In the genomic region with DNA sequence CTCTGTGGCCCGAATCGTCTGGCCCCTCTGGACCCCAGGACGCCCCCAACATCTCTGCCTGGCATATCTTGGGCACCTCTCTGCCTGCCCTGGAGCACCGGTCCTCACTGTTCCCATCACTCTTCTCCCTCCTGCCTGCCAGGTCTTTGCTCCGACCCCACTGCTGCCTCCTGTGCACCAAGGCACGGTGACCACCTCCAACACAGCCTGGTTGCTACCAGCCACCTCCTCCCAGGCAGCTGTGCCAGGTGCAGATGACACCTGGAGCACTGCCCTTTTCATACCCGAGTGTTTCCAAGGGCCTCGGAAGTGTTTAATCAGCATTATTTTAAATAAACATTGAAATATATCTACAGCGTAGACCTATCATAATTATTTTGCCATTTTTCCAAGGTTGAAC, we compare ENCODE assay signal across 16 cellular contexts.
"Had no signal": no experiment of that assay in that cellular context is flagged by ENCODE, and none has a peak within 500 bp of the region (broad histone marks: within the 10 kb centered on the region; RNA-seq: fewer than 3 reads in every experiment).

No MANE protein-coding gene starts in this region.

- FAIRE-seq: bronchial epithelial cell, islet of Langerhans had no signal

- ATAC-seq: gastroesophageal sphincter; left colon; naive thymus-derived CD8-positive, alpha-beta T cell had no signal

- H3K27ac ChIP-seq: ascending aorta, gastroesophageal sphincter, thoracic aorta had no signal

- H3K4me3 ChIP-seq: ascending aorta, gastroesophageal sphincter, stomach, thoracic aorta had no signal

- H3K27me3 ChIP-seq: ascending aorta, gastroesophageal sphincter, stomach had no signal

- H3K4me3 Mint-ChIP-seq: activated CD4-positive, alpha-beta memory T cell treated with anti-CD3 and anti-CD28 coated beads, Interleukin-2, amount 10 ng/mL, durations not matched to agents 7 days and 5 days; activated naive CD4-positive, alpha-beta T cell treated with anti-CD3 and anti-CD28 coated beads, Interleukin-2, amount 10 ng/mL, durations not matched to agents 7 days and 5 days; activated T-cell treated with anti-CD3 and anti-CD28 coated beads, Interleukin-2, amount 50 U/mL, for 24 hours; naive thymus-derived CD8-positive, alpha-beta T cell had no signal

- H3K9me3 Mint-ChIP-seq: activated T-cell treated with anti-CD3 and anti-CD28 coated beads, Interleukin-2, amount 50 U/mL, for 24 hours had no signal

- DNase-seq: activated CD4-positive, alpha-beta memory T cell treated with anti-CD3 and anti-CD28 coated beads, Interleukin-2, amount 10 ng/mL, durations not matched to agents 7 days and 5 days; activated naive CD4-positive, alpha-beta T cell treated with anti-CD3 and anti-CD28 coated beads, Interleukin-2, amount 10 ng/mL, durations not matched to agents 7 days and 5 days; activated T-cell treated with anti-CD3 and anti-CD28 coated beads, Interleukin-2, amount 50 U/mL, for 24 hours; dermis blood vessel endothelial cell; erythroblast; left colon; naive thymus-derived CD8-positive, alpha-beta T cell; occipital lobe; stomach; T-helper 1 cell; T1000 had no signal

- H3K9me3 ChIP-seq: ascending aorta, gastroesophageal sphincter, stomach, thoracic aorta had no signal

- H3K27ac Mint-ChIP-seq: activated CD4-positive, alpha-beta memory T cell treated with anti-CD3 and anti-CD28 coated beads, Interleukin-2, amount 10 ng/mL, durations not matched to agents 7 days and 5 days; activated naive CD4-positive, alpha-beta T cell treated with anti-CD3 and anti-CD28 coated beads, Interleukin-2, amount 10 ng/mL, durations not matched to agents 7 days and 5 days; activated T-cell treated with anti-CD3 and anti-CD28 coated beads, Interleukin-2, amount 50 U/mL, for 24 hours had no signal

- H3K4me1 Mint-ChIP-seq: activated CD4-positive, alpha-beta memory T cell treated with anti-CD3 and anti-CD28 coated beads, Interleukin-2, amount 10 ng/mL, durations not matched to agents 7 days and 5 days; activated naive CD4-positive, alpha-beta T cell treated with anti-CD3 and anti-CD28 coated beads, Interleukin-2, amount 10 ng/mL, durations not matched to agents 7 days and 5 days had no signal

- H3K27me3 Mint-ChIP-seq: activated CD4-positive, alpha-beta memory T cell treated with anti-CD3 and anti-CD28 coated beads, Interleukin-2, amount 10 ng/mL, durations not matched to agents 7 days and 5 days; activated naive CD4-positive, alpha-beta T cell treated with anti-CD3 and anti-CD28 coated beads, Interleukin-2, amount 10 ng/mL, durations not matched to agents 7 days and 5 days; activated T-cell treated with anti-CD3 and anti-CD28 coated beads, Interleukin-2, amount 50 U/mL, for 24 hours; naive thymus-derived CD8-positive, alpha-beta T cell had no signal
